In genomic region chr6:129598244-129599187, GRCh38 we compare ENCODE assay signal across 8 cellular contexts.
DNase-seq lines count a peak whose midpoint lies in the region; ATAC-seq and TF ChIP-seq lines count a peak whose summit lies in the region.

No MANE protein-coding gene starts in this region.

- H3K4me3 ChIP-seq in adrenal gland: no peak overlapping the region

- H3K27me3 ChIP-seq in adrenal gland: no peaks in the 10 kb centered on the region

- H3K36me3 ChIP-seq in adrenal gland (replicated peaks in 1 of 2): no peaks in the 10 kb centered on the region

- intact Hi-C loops in adrenal gland (cut with DNase I) (loop anchor here (10.0 kb wide), 2 partner anchors 176 to 426 kb away; no protein-coding TSS in a partner anchor), left cardiac atrium (cut with DNase I) (loop anchor here in 1 of 2 donors (2.0 to 5.0 kb wide), 3 partner anchors 132 to 424 kb away; no protein-coding TSS in a partner anchor), sciatic nerve (cut with DNase I) (loop anchor here (10.0 kb wide), 1 partner anchor 426 kb away; no protein-coding TSS in a partner anchor)

- DNase-seq in Caki2 (ENCODE audit: low read depth) (peak; percentile 70), GM19238 (ENCODE audit: insufficient read length, low spot score) (peak; percentile 8), NCI-H446 treated with DMSO at 0.1 percent for 48 hours (lab: John Stamatoyannopoulos, UW) (peak; percentile 59), adrenal gland (no peak), left cardiac atrium (no peak), sciatic nerve (ENCODE audit: low spot score) (no peak)

- TF ChIP-seq POLR2A in adrenal gland (IDR thresholded peaks at IDR 0.05): no peak

- TF ChIP-seq CTCF in adrenal gland (IDR thresholded peaks at IDR 0.05): peak; percentile 66 to 97 (median 88)

- WGBS in adrenal gland, 4 donors: 47 to 48% (median 48%) methylated on average over 6 of the region's 6 CpGs

- no peaks in the 10 kb centered on the region for H3K4me1 ChIP-seq in adrenal gland (replicated peaks in 1 of 2)

- H3K27ac ChIP-seq in adrenal gland: no peak overlapping the region

- no peaks in the 10 kb centered on the region for H3K9me3 ChIP-seq in adrenal gland (replicated peaks in 1 of 3)

- in situ Hi-C loops in Caki2 (cut with HindIII; ENCODE audit: low pct_unique_long_range_greater_than_20kb, low sequenced_read_pairs): no loop called here

- ATAC-seq in HG03378 (IDR thresholded peaks at IDR 0.05; ENCODE audit: unreplicated experiment) (peak; percentile 59), left cardiac atrium (peak; percentile 71 to 79), sciatic nerve (peak; percentile 86), GM18870 (IDR thresholded peaks at IDR 0.05; ENCODE audit: unreplicated experiment) (no peak)

Comparison
In these comparisons a context has a peak if more than half of its experiments do, and no peak if none do; other contexts are left out.
1. DNase-seq: peak in Caki2 (single experiment), GM19238 (single experiment) and NCI-H446 treated with DMSO at 0.1 percent for 48 hours (single experiment); none in adrenal gland (0 of 7), left cardiac atrium (single experiment) and sciatic nerve (single experiment).